ENCODE assay signal across 21 cellular contexts in genomic region chr22:20465759-20466077, GRCh38. TPM values are rescaled to one million over a fixed set of nuclear protein-coding genes. Genes with fewer than 3 reads are reported as not detected.
DNase-seq lines count a peak whose midpoint lies in the region; ATAC-seq and TF ChIP-seq lines count a peak whose summit lies in the region.
"Had no signal": no experiment of that assay in that cellular context is flagged by ENCODE, and none has a peak within 500 bp of the region (broad histone marks: within the 10 kb centered on the region; RNA-seq: fewer than 3 reads in every experiment).

No MANE protein-coding gene starts in this region.

- H3K36me3 Mint-ChIP-seq in activated naive CD4-positive, alpha-beta T cell treated with anti-CD3 and anti-CD28 coated beads, Interleukin-2, amount 50 U/mL, for 24 hours = peaks cover 4% of the 10 kb centered on the region
- H3K36me3 Mint-ChIP-seq in activated B cell treated with CpG ODN at 0.5 μM for 24 hours (ENCODE audit: low read depth) = peaks cover 17% of the 10 kb centered on the region
- H3K36me3 Mint-ChIP-seq in stimulated activated memory B cell treated with anti-CD40 and anti-IgM and Interleukin-4, amounts not matched to agents 10 μg/mL and 1 μg/mL and 100 μg/mL, for 72 hours = peaks cover 14% of the 10 kb centered on the region

- intact Hi-C loops in activated B cell treated with CpG ODN at 0.5 μM for 24 hours (cut with micrococcal nuclease) = no loop called here

- no peak for ATAC-seq in activated B cell treated with CpG ODN at 0.5 μM for 24 hours (ENCODE audit: low read depth)
- no peak for ATAC-seq in stimulated activated memory B cell treated with anti-CD40 and anti-IgM and Interleukin-4, amounts not matched to agents 10 μg/mL and 1 μg/mL and 100 μg/mL, for 72 hours
- ATAC-seq: gastroesophageal sphincter, left lobe of liver had no signal

- DNase-seq in activated naive CD4-positive, alpha-beta T cell treated with Interleukin-2 at 50 U/mL for 16 hours = no peak
- DNase-seq in activated B cell treated with CpG ODN at 0.5 μM for 24 hours (no peak), anterior cingulate cortex (lab: John Stamatoyannopoulos, UW) (no peak), COLO668 (lab: John Stamatoyannopoulos, UW; ENCODE audit: unreplicated experiment) (no peak), NOMO-1 treated with dmso at 0.1 percent for 144 hours (lab: John Stamatoyannopoulos, UW; ENCODE audit: unreplicated experiment) (no peak)
- DNase-seq in central memory CD4-positive, alpha-beta T cell = peak; percentile 11
- DNase-seq: activated CD4-positive, alpha-beta T cell treated with anti-CD3 and anti-CD28 coated beads for 1 hour; HCEC 1CT; Kasumi-1; mesendoderm; NCI-H1436 treated with DMSO at 0.1 percent for 48 hours; NCI-H345; NCI-H774; nucleus accumbens; SJCRH30; uterus had no signal

- CTCF ChIA-PET in activated B cell treated with CpG ODN at 0.5 μM for 24 hours (lab: Charles Lee) = no interaction called here

- H3K27ac Mint-ChIP-seq in activated naive CD4-positive, alpha-beta T cell treated with anti-CD3 and anti-CD28 coated beads, Interleukin-2, amount 50 U/mL, for 24 hours = peak overlapping the region; percentile 92
- H3K27ac Mint-ChIP-seq in activated B cell treated with CpG ODN at 0.5 μM for 24 hours = peak overlapping the region; percentile 99
- H3K27ac Mint-ChIP-seq in stimulated activated memory B cell treated with anti-CD40 and anti-IgM and Interleukin-4, amounts not matched to agents 10 μg/mL and 1 μg/mL and 100 μg/mL, for 72 hours = peak overlapping the region; percentile 85
- H3K27ac Mint-ChIP-seq: stimulated activated naive CD8-positive, alpha-beta T cell treated with anti-CD3 and anti-CD28 coated beads, Interleukin-15, Interleukin-2, amounts not matched to agents 100 ng/mL and 50 ng/mL, for 24 hours had no signal

- TF ChIP-seq CTCF in activated B cell treated with CpG ODN at 0.5 μM for 24 hours (IDR thresholded peaks at IDR 0.05) = no peak

- H3K4me3 Mint-ChIP-seq in activated naive CD4-positive, alpha-beta T cell treated with anti-CD3 and anti-CD28 coated beads, Interleukin-2, amount 50 U/mL, for 24 hours = peak overlapping the region; percentile 62
- no peak overlapping the region for H3K4me3 Mint-ChIP-seq in activated B cell treated with CpG ODN at 0.5 μM for 24 hours
- no peak overlapping the region for H3K4me3 Mint-ChIP-seq in stimulated activated memory B cell treated with anti-CD40 and anti-IgM and Interleukin-4, amounts not matched to agents 10 μg/mL and 1 μg/mL and 100 μg/mL, for 72 hours
- H3K4me3 Mint-ChIP-seq: stimulated activated naive CD8-positive, alpha-beta T cell treated with anti-CD3 and anti-CD28 coated beads, Interleukin-15, Interleukin-2, amounts not matched to agents 100 ng/mL and 50 ng/mL, for 24 hours had no signal

- POLR2A ChIA-PET in activated B cell treated with CpG ODN at 0.5 μM for 24 hours (lab: Charles Lee) = interaction anchor here (0.7 kb wide), 1 partner anchor 23 kb away, joined by 13 read pairs; no protein-coding TSS in a partner anchor

- no peaks in the 10 kb centered on the region for H3K9me3 Mint-ChIP-seq in activated naive CD4-positive, alpha-beta T cell treated with anti-CD3 and anti-CD28 coated beads, Interleukin-2, amount 50 U/mL, for 24 hours
- no peaks in the 10 kb centered on the region for H3K9me3 Mint-ChIP-seq in activated B cell treated with CpG ODN at 0.5 μM for 24 hours
- no peaks in the 10 kb centered on the region for H3K9me3 Mint-ChIP-seq in stimulated activated memory B cell treated with anti-CD40 and anti-IgM and Interleukin-4, amounts not matched to agents 10 μg/mL and 1 μg/mL and 100 μg/mL, for 72 hours
- H3K9me3 Mint-ChIP-seq: stimulated activated naive CD8-positive, alpha-beta T cell treated with anti-CD3 and anti-CD28 coated beads, Interleukin-15, Interleukin-2, amounts not matched to agents 100 ng/mL and 50 ng/mL, for 24 hours had no signal

- H3K27me3 Mint-ChIP-seq in activated naive CD4-positive, alpha-beta T cell treated with anti-CD3 and anti-CD28 coated beads, Interleukin-2, amount 50 U/mL, for 24 hours = no peaks in the 10 kb centered on the region
- H3K27me3 Mint-ChIP-seq in activated B cell treated with CpG ODN at 0.5 μM for 24 hours = no peaks in the 10 kb centered on the region
- H3K27me3 Mint-ChIP-seq in stimulated activated memory B cell treated with anti-CD40 and anti-IgM and Interleukin-4, amounts not matched to agents 10 μg/mL and 1 μg/mL and 100 μg/mL, for 72 hours = no peaks in the 10 kb centered on the region
- H3K27me3 Mint-ChIP-seq: stimulated activated naive CD8-positive, alpha-beta T cell treated with anti-CD3 and anti-CD28 coated beads, Interleukin-15, Interleukin-2, amounts not matched to agents 100 ng/mL and 50 ng/mL, for 24 hours had no signal

- peaks cover 76% of the 10 kb centered on the region for H3K4me1 Mint-ChIP-seq in activated naive CD4-positive, alpha-beta T cell treated with anti-CD3 and anti-CD28 coated beads, Interleukin-2, amount 50 U/mL, for 24 hours
- peaks cover 43% of the 10 kb centered on the region for H3K4me1 Mint-ChIP-seq in activated B cell treated with CpG ODN at 0.5 μM for 24 hours
- H3K4me1 Mint-ChIP-seq in stimulated activated memory B cell treated with anti-CD40 and anti-IgM and Interleukin-4, amounts not matched to agents 10 μg/mL and 1 μg/mL and 100 μg/mL, for 72 hours = peaks cover 38% of the 10 kb centered on the region

RNA-seq across cellular contexts. Expression of gene SCARF2, which starts 28.1 kb away (rescaled TPM):
- 0.12 and 0.18 TPM in 2 replicates for total RNA-seq in activated B cell treated with CpG ODN at 0.5 μM for 24 hours

RNA-seq across cellular contexts. Expression of gene KLHL22, which starts 29.9 kb away (rescaled TPM):
- 22.4 and 26.1 TPM in 2 replicates for total RNA-seq in activated B cell treated with CpG ODN at 0.5 μM for 24 hours

RNA-seq across cellular contexts. Expression of gene MED15, which starts 41.7 kb away (rescaled TPM):
- total RNA-seq in activated B cell treated with CpG ODN at 0.5 μM for 24 hours = 112 and 127 TPM in 2 replicates
